9 cellular contexts compared by ENCODE assay signal in genomic region chr17:19347323-19348080, GRCh38. TPM values are rescaled to one million over a fixed set of nuclear protein-coding genes. Genes with fewer than 3 reads are reported as not detected.
DNase-seq lines count a peak whose midpoint lies in the region; ATAC-seq and TF ChIP-seq lines count a peak whose summit lies in the region.
"Had no signal": no experiment of that assay in that cellular context is flagged by ENCODE, and none has a peak within 500 bp of the region (broad histone marks: within the 10 kb centered on the region; RNA-seq: fewer than 3 reads in every experiment).

No MANE protein-coding gene starts in this region.

- POLR2A ChIA-PET in A673 (lab: Charles Lee; ENCODE audit: low non-redundant PET): interaction anchor here (0.5 kb wide), 1 partner anchor 27 kb away, joined by 3 read pairs; no protein-coding TSS in a partner anchor
- POLR2A ChIA-PET in Panc1 (lab: Charles Lee): no interaction called here

- H3K27me3 ChIP-seq in A673 (replicated peaks; ENCODE audit: insufficient read depth, low read depth, low read length, poor library complexity) (no peaks in the 10 kb centered on the region), Panc1 (ENCODE audit: control insufficient read depth, insufficient read depth, low read length) (no peaks in the 10 kb centered on the region), esophagus squamous epithelium (no peaks in the 10 kb centered on the region), psoas muscle (ENCODE audit: insufficient read depth in 3 of 3, low read length in 2 of 3) (no peaks in the 10 kb centered on the region), mesendoderm (ENCODE audit: insufficient read depth, low read length, poor library complexity) (no peaks in the 10 kb centered on the region)

- no peaks in the 10 kb centered on the region for H3K9me3 Mint-ChIP-seq in T-helper 2 cell treated with Interferon-gamma antibody and Interleukin-4, amounts not matched to agents 5 μg/mL and 100 μg/mL, for 36 hours

- BruUV-seq in A673 (replicated peaks; lab: Mats Ljungman, UMichigan) (no TSS peak), Panc1 (replicated peaks; lab: Mats Ljungman, UMichigan) (no TSS peak)

- no peak overlapping the region for H3K4ac ChIP-seq in mesendoderm (ENCODE audit: low read depth, low read length)

- in situ Hi-C loops in Panc1 (cut with HindIII; ENCODE audit: low pct_unique_long_range_greater_than_20kb, low sequenced_read_pairs): no loop called here

- H4K8ac ChIP-seq in mesendoderm (ENCODE audit: low read depth, low read length): no peak overlapping the region

- CTCF ChIA-PET in A673 (lab: Charles Lee) (interaction anchor here (0.5 kb wide), 1 partner anchor 414 kb away, joined by 5 read pairs; no protein-coding TSS in a partner anchor), Panc1 (lab: Charles Lee) (no interaction called here)

- H3K4me1 ChIP-seq in A673 (ENCODE audit: insufficient read depth, low read length, poor library complexity, severe bottlenecking) (peaks cover 14% of the 10 kb centered on the region), Panc1 (ENCODE audit: control insufficient read depth, insufficient read depth, low read length) (peaks cover 12% of the 10 kb centered on the region), esophagus squamous epithelium (peaks cover 28 to 72% (median 30%) of the 10 kb centered on the region in 3 donors), psoas muscle (peaks cover 25% of the 10 kb centered on the region), mesendoderm (ENCODE audit: control insufficient read depth, low read depth, low read length) (no peaks in the 10 kb centered on the region)

- H3K27me3 Mint-ChIP-seq in T-helper 2 cell treated with Interferon-gamma antibody and Interleukin-4, amounts not matched to agents 5 μg/mL and 100 μg/mL, for 36 hours (ENCODE audit: low read depth): peaks cover 11% of the 10 kb centered on the region

- H3K79me2 ChIP-seq in mesendoderm (ENCODE audit: control insufficient read depth, insufficient read depth, low read length): no peaks in the 10 kb centered on the region

- no peaks in the 10 kb centered on the region for H3K4me1 Mint-ChIP-seq in T-helper 2 cell treated with Interferon-gamma antibody and Interleukin-4, amounts not matched to agents 5 μg/mL and 100 μg/mL, for 36 hours (ENCODE audit: low read depth)

- no peak for ATAC-seq in Panc1
- ATAC-seq in psoas muscle: peak in 1 of 4 donors; percentile 8
- no peak for ATAC-seq in GM21528 (IDR thresholded peaks at IDR 0.05; ENCODE audit: low FRiP score, unreplicated experiment)

- TF ChIP-seq CTCF in A673 (conservative IDR thresholded peaks at IDR 0.05; ENCODE audit: low read depth, low read length) (no peak), Panc1 (IDR thresholded peaks at IDR 0.05) (no peak), esophagus squamous epithelium (IDR thresholded peaks at IDR 0.05) (no peak), psoas muscle (IDR thresholded peaks at IDR 0.05) (no peak)

- H3K56ac ChIP-seq in mesendoderm (ENCODE audit: low read length): no peak overlapping the region

- no peaks in the 10 kb centered on the region for H3K79me1 ChIP-seq in mesendoderm (ENCODE audit: low read length)

- H3K9me3 ChIP-seq in A673 (ENCODE audit: low read depth, low read length, poor library complexity, severe bottlenecking) (no peaks in the 10 kb centered on the region), Panc1 (ENCODE audit: control insufficient read depth, insufficient read depth, low read depth, low read length) (no peaks in the 10 kb centered on the region), esophagus squamous epithelium (no peaks in the 10 kb centered on the region), psoas muscle (no peaks in the 10 kb centered on the region)

- no peak overlapping the region for H3K4me2 ChIP-seq in mesendoderm (ENCODE audit: low read length)

- H3K27ac Mint-ChIP-seq in T-helper 2 cell treated with Interferon-gamma antibody and Interleukin-4, amounts not matched to agents 5 μg/mL and 100 μg/mL, for 36 hours: no peak overlapping the region

- no peak overlapping the region for H4K5ac ChIP-seq in mesendoderm (ENCODE audit: low read length)

- H3K18ac ChIP-seq in mesendoderm (ENCODE audit: low read length): no peak overlapping the region

- H3K4me3 ChIP-seq in A673 (ENCODE audit: low read depth, low read length, poor library complexity, severe bottlenecking): no peak overlapping the region
- H3K4me3 ChIP-seq in Panc1 (ENCODE audit: low read depth in 2 of 2, low read length in 2 of 2): no peak overlapping the region
- no peak overlapping the region for H3K4me3 ChIP-seq in esophagus squamous epithelium
- H3K4me3 ChIP-seq in psoas muscle: no peak overlapping the region
- H3K4me3 ChIP-seq in mesendoderm (ENCODE audit: low read length): no peak overlapping the region

- H3K9ac ChIP-seq in mesendoderm (ENCODE audit: low read length): no peak overlapping the region

- TF ChIP-seq POLR2A in esophagus squamous epithelium (IDR thresholded peaks at IDR 0.05): no peak

- no peak overlapping the region for H2BK15ac ChIP-seq in mesendoderm (replicated peaks; ENCODE audit: low read depth)

- H3K27ac ChIP-seq in A673 (ENCODE audit: low read depth, low read length, poor library complexity, severe bottlenecking): peak overlapping the region; percentile 52
- H3K27ac ChIP-seq in Panc1 (ENCODE audit: low read length): peak overlapping the region; percentile 48
- H3K27ac ChIP-seq in esophagus squamous epithelium: peak overlapping the region; percentile 82 to 93 (median 90)
- H3K27ac ChIP-seq in psoas muscle: peak overlapping the region; percentile 77
- no peak overlapping the region for H3K27ac ChIP-seq in mesendoderm (ENCODE audit: low read depth, low read length)

- H3K23ac ChIP-seq in mesendoderm (ENCODE audit: low read length): no peak overlapping the region

- 73 to 82% methylated on average over 3 to 11 of the region's 13 CpGs for WGBS in esophagus squamous epithelium, 2 donors
- 81 to 86% (median 84%) methylated on average over 13 of the region's 13 CpGs for WGBS in psoas muscle, 3 donors
- no CpG with 5 or more reads among the region's 13 CpGs for WGBS in mesendoderm (ENCODE audit: extremely low coverage, insufficient coverage, low lambda C conversion rate)

- H3K36me3 ChIP-seq in A673 (ENCODE audit: insufficient read depth, low read length, poor library complexity, severe bottlenecking): peaks cover 3% of the 10 kb centered on the region
- no peaks in the 10 kb centered on the region for H3K36me3 ChIP-seq in Panc1 (ENCODE audit: control insufficient read depth, insufficient read depth, low read length)
- no peaks in the 10 kb centered on the region for H3K36me3 ChIP-seq in esophagus squamous epithelium
- H3K36me3 ChIP-seq in psoas muscle (ENCODE audit: insufficient read depth in 1 of 2, low read depth in 1 of 2): no peaks in the 10 kb centered on the region
- no peaks in the 10 kb centered on the region for H3K36me3 ChIP-seq in mesendoderm (ENCODE audit: control insufficient read depth, insufficient read depth, low read length)

- H2AK5ac ChIP-seq in mesendoderm (ENCODE audit: low read length): no peak overlapping the region

- DNase-seq in A673 (ENCODE audit: low spot score): no peak
- DNase-seq in Panc1 (ENCODE audit: low read depth, low spot score): no peak
- no peak for DNase-seq in esophagus squamous epithelium (lab: John Stamatoyannopoulos, UW)
- DNase-seq in psoas muscle: peak in 1 of 2 donors; percentile 48
- no peak for DNase-seq in mesendoderm
- DNase-seq in activated T-cell treated with anti-CD3 and anti-CD28 coated beads, Interleukin-2, amount 50 U/mL, for 1 hour: no peak
- no peak for DNase-seq in T-helper 2 cell treated with Interferon-gamma antibody and Interleukin-4, amounts not matched to agents 5 μg/mL and 100 μg/mL, for 36 hours (ENCODE audit: low spot score)
- DNase-seq: activated CD8-positive, alpha-beta memory T cell treated with anti-CD3 and anti-CD28 coated beads for 24 hours had no signal

- no peak overlapping the region for H3K4me3 Mint-ChIP-seq in T-helper 2 cell treated with Interferon-gamma antibody and Interleukin-4, amounts not matched to agents 5 μg/mL and 100 μg/mL, for 36 hours

- no peak overlapping the region for H2BK5ac ChIP-seq in mesendoderm (ENCODE audit: low read length)

- intact Hi-C loops in A673 (cut with micrococcal nuclease; ENCODE audit: unreplicated experiment) (no loop called here), Panc1 (cut with micrococcal nuclease; ENCODE audit: unreplicated experiment) (no loop called here), esophagus squamous epithelium (cut with DNase I) (no loop called here), psoas muscle (cut with DNase I) (no loop called here)

- no peak overlapping the region for H2BK120ac ChIP-seq in mesendoderm (ENCODE audit: low read depth, low read length)

- no peaks in the 10 kb centered on the region for H3K36me3 Mint-ChIP-seq in T-helper 2 cell treated with Interferon-gamma antibody and Interleukin-4, amounts not matched to agents 5 μg/mL and 100 μg/mL, for 36 hours (ENCODE audit: low read depth)

RNA-seq across cellular contexts. Expression of gene B9D1, which starts 15.0 kb away (rescaled TPM):
- total RNA-seq in A673 (2021) (37.0 and 45.2 TPM in 2 replicates), Panc1 (2021; ENCODE audit: unreplicated experiment) (19.1 TPM), esophagus squamous epithelium (10 to 100 TPM in 3 of 4 donors, 1 to 10 TPM in 1; 9.2 to 24.5 (median 13.0) TPM), psoas muscle (1 to 10 TPM; 4.7 to 8.7 (median 6.4) TPM)
- 30.5 TPM for polyA plus RNA-seq in Panc1 (2012; ENCODE audit: insufficient read length)
- 1 to 10 TPM; 7.0 to 9.2 (median 7.3) TPM for polyA plus RNA-seq in psoas muscle
- polyA plus RNA-seq in mesendoderm (2013, experiment 1 of 2): 30.4 TPM
- 29.6 TPM for polyA plus RNA-seq in mesendoderm (2013, experiment 2 of 2)

RNA-seq across cellular contexts. Expression of gene MAPK7, which starts 30.8 kb away (rescaled TPM):
- total RNA-seq in A673 (2021): 40.0 and 55.8 TPM in 2 replicates
- total RNA-seq in Panc1 (2021; ENCODE audit: unreplicated experiment): 28.9 TPM
- polyA plus RNA-seq in Panc1 (2012; ENCODE audit: insufficient read length): 21.5 TPM
- 10 to 100 TPM; 22.6 to 39.7 (median 28.1) TPM for total RNA-seq in esophagus squamous epithelium
- 1 to 10 TPM; 6.7 to 9.8 (median 7.6) TPM for total RNA-seq in psoas muscle
- polyA plus RNA-seq in psoas muscle: 10 to 100 TPM in 1 of 3 donors, 1 to 10 TPM in 2; 6.1 to 12.6 (median 6.9) TPM
- 51.0 TPM for polyA plus RNA-seq in mesendoderm (2013, experiment 1 of 2)
- 48.4 TPM for polyA plus RNA-seq in mesendoderm (2013, experiment 2 of 2)

RNA-seq across cellular contexts. Expression of gene MFAP4, which starts 39.5 kb away (rescaled TPM):
- total RNA-seq in A673 (2021) (60.9 and 92.7 TPM in 2 replicates), Panc1 (2021; ENCODE audit: unreplicated experiment) (0.92 TPM), esophagus squamous epithelium (100 to 1,000 TPM in 1 of 4 donors, 10 to 100 TPM in 2, 1 to 10 TPM in 1; 4.3 to 365 (median 21.6) TPM), psoas muscle (10 to 100 TPM in 2 of 4 donors, 1 to 10 TPM in 2; 8.7 to 44.5 (median 15.1) TPM)
- 0.75 TPM for polyA plus RNA-seq in Panc1 (2012; ENCODE audit: insufficient read length)
- 1 to 10 TPM; 5.8 to 8.9 (median 6.7) TPM for polyA plus RNA-seq in psoas muscle
- 93.5 TPM for polyA plus RNA-seq in mesendoderm (2013, experiment 1 of 2)
- polyA plus RNA-seq in mesendoderm (2013, experiment 2 of 2): 84.3 TPM
